In the genomic region with DNA sequence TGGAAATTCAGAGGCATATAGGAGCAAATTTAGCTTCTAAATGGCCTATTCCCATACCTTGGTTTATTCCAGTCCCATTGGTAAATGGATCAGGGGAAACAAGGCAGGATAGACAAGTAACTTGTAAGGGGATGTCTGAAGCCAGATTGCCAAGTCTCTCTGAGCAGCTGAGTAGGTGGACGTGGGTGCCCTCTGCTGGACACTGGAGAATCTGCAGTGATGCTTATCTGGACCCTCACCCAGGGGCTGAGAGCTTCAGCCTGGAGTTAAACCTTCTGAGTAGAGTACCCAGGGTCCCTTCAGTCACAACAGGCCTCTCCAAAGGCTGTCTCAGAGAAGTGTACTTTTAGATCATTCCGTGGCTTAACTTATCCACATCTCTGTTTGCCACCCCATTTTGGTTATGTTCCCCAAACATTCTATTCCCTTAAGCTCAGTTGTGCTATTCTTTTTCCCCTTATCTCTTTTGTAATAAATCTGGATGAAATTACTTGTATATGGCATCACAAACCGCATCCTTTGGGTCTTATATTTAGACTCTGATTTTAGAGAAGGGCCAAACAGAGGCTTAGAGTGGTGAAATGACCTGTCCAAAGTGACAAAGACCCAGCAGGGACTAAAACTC, we compare ENCODE assay signal across 7 cellular contexts.
DNase-seq lines count a peak whose midpoint lies in the region; TF ChIP-seq lines count a peak whose summit lies in the region.

No MANE protein-coding gene starts in this region.

- H3K9me3 Mint-ChIP-seq in HFFc6 (no peaks in the 10 kb centered on the region), brain (no peaks in the 10 kb centered on the region)

- H3K36me3 Mint-ChIP-seq in HFFc6 (ENCODE audit: low read depth) (no peaks in the 10 kb centered on the region), brain (no peaks in the 10 kb centered on the region)

- peak; percentile 89 for TF ChIP-seq CTCF in GM12874 (IDR thresholded peaks at IDR 0.05; ENCODE audit: insufficient read depth, low read depth, low read length)
- TF ChIP-seq CTCF in HFFc6 (IDR thresholded peaks at IDR 0.05): peak; percentile 92
- TF ChIP-seq CTCF in brain (conservative IDR thresholded peaks at IDR 0.05): peak; percentile 91 to 92

- no peaks in the 10 kb centered on the region for H3K4me1 Mint-ChIP-seq in HFFc6 (ENCODE audit: low read depth)
- H3K4me1 Mint-ChIP-seq in brain: peaks cover 5% of the 10 kb centered on the region

- peak; percentile 28 for DNase-seq in HFFc6
- DNase-seq in NCI-H1092 treated with DMSO at 0.1 percent for 48 hours (lab: John Stamatoyannopoulos, UW): peak; percentile 30
- DNase-seq in UCSD-AML1 (lab: John Stamatoyannopoulos, UW; ENCODE audit: unreplicated experiment): peak; percentile 31
- DNase-seq in inferior parietal cortex (ENCODE audit: extremely low spot score): peak; percentile 73
- peak; percentile 36 to 40 (median 40) for DNase-seq in stimulated activated CD4-positive, alpha-beta T cell treated with anti-CD3 and anti-CD28 coated beads, Interleukin-1b, Interleukin-23, amount 100 ng/mL, for 24 hours (ENCODE audit: low read depth in 4 of 4, low spot score in 1 of 4)

- H3K27me3 Mint-ChIP-seq in HFFc6 (ENCODE audit: insufficient read depth) (peaks cover 5% of the 10 kb centered on the region; the same call in 1 of the 2 replicates), brain (peaks cover 29% of the 10 kb centered on the region)

- H3K27ac Mint-ChIP-seq in HFFc6 (no peak overlapping the region), brain (peak overlapping the region in 2 of 5 experiments; percentile 41 to 67)

- H3K4me3 Mint-ChIP-seq in HFFc6 (no peak overlapping the region), brain (no peak overlapping the region)

Comparison
In these comparisons a context has a peak if more than half of its experiments do, and no peak if none do; other contexts are left out.
1. Peak in every context shown above with its lines: DNase-seq.